ENCODE assay signal across 8 cellular contexts in genomic region chr1:34885405-34886247, GRCh38. TPM values are rescaled to one million over a fixed set of nuclear protein-coding genes. Genes with fewer than 3 reads are reported as not detected.
A peak's percentile ranks its signal among the peaks of the same experiment; 100 is the strongest.
DNase-seq lines count a peak whose midpoint lies in the region; ATAC-seq and TF ChIP-seq lines count a peak whose summit lies in the region.

No MANE protein-coding gene starts in this region.

- no peaks in the 10 kb centered on the region for H3K9me3 ChIP-seq in naive thymus-derived CD4-positive, alpha-beta T cell (ENCODE audit: control insufficient read depth in 2 of 3, low read length in 3 of 3)
- H3K9me3 ChIP-seq in testis = no peaks in the 10 kb centered on the region

- H3K27me3 Mint-ChIP-seq in naive thymus-derived CD4-positive, alpha-beta T cell = peaks cover 49 to 63% (median 56%) of the 10 kb centered on the region in 5 donors

- peaks cover 0 to 7% (median 0%) of the 10 kb centered on the region in 5 donors for H3K36me3 Mint-ChIP-seq in naive thymus-derived CD4-positive, alpha-beta T cell

- peak; percentile 84 to 86 for ATAC-seq in activated CD4-positive, CD25-positive, alpha-beta regulatory T cell treated with anti-CD3 and anti-CD28 coated beads, Interleukin-2, amount 50 U/mL, for 24 hours
- ATAC-seq in naive thymus-derived CD4-positive, alpha-beta T cell = peak; percentile 62
- ATAC-seq in HG02571 (IDR thresholded peaks at IDR 0.05; ENCODE audit: unreplicated experiment) = no peak

- TF ChIP-seq CTCF in dorsolateral prefrontal cortex (IDR thresholded peaks at IDR 0.05 in 54 of 56, conservative IDR thresholded peaks at IDR 0.05 in 2 of 56; ENCODE audit: low read depth in 1 of 56, partially characterized antibody in 56 of 56) (no peak), testis (IDR thresholded peaks at IDR 0.05) (no peak)

- no peaks in the 10 kb centered on the region for H3K4me1 ChIP-seq in naive thymus-derived CD4-positive, alpha-beta T cell (ENCODE audit: control insufficient read depth in 2 of 2, insufficient read depth in 2 of 2, low read length in 2 of 2)
- H3K4me1 ChIP-seq in testis = peaks cover 11% of the 10 kb centered on the region

- WGBS in testis, 2 donors = 1 to 2% methylated on average over 18 to 62 of the region's 80 CpGs

- peak overlapping the region in 57 of 59 donors; percentile 10 to 63 (median 38) for H3K4me3 ChIP-seq in dorsolateral prefrontal cortex
- H3K4me3 ChIP-seq in naive thymus-derived CD4-positive, alpha-beta T cell (ENCODE audit: low read length) = peak overlapping the region; percentile 25
- H3K4me3 ChIP-seq in testis = peak overlapping the region; percentile 38 to 64

- no peak for TF ChIP-seq POLR2A in testis (IDR thresholded peaks at IDR 0.05)

- H3K36me3 ChIP-seq in naive thymus-derived CD4-positive, alpha-beta T cell (ENCODE audit: control insufficient read depth in 2 of 3, insufficient read depth in 3 of 3, low read length in 3 of 3) = no peaks in the 10 kb centered on the region
- no peaks in the 10 kb centered on the region for H3K36me3 ChIP-seq in testis (ENCODE audit: low read depth, missing control alignments)

- H3K9me3 Mint-ChIP-seq in naive thymus-derived CD4-positive, alpha-beta T cell = peaks cover 0 to 8% (median 0%) of the 10 kb centered on the region in 11 donors

- DNase-seq in DMS53 (lab: John Stamatoyannopoulos, UW) (peak; percentile 87), dorsolateral prefrontal cortex (no peak), testis (peak; percentile 87), NCI-H1694 treated with DMSO at 0.1 percent for 48 hours (lab: John Stamatoyannopoulos, UW) (no peak), pons (ENCODE audit: low spot score) (no peak)
- DNase-seq in naive thymus-derived CD4-positive, alpha-beta T cell = peak in 1 of 9 donors; percentile 71

- CTCF ChIA-PET in naive thymus-derived CD4-positive, alpha-beta T cell (lab: Charles Lee) = interaction anchor here (1.4 kb wide), 1 partner anchor 19 kb away, joined by 3 read pairs; no protein-coding TSS in a partner anchor

- peaks cover 0 to 9% (median 6%) of the 10 kb centered on the region in 7 donors for H3K4me1 Mint-ChIP-seq in naive thymus-derived CD4-positive, alpha-beta T cell

- H3K27ac Mint-ChIP-seq in naive thymus-derived CD4-positive, alpha-beta T cell = no peak overlapping the region

- H3K27me3 ChIP-seq in dorsolateral prefrontal cortex (peaks cover 0 to 31% (median 11%) of the 10 kb centered on the region in 45 donors), testis (no peaks in the 10 kb centered on the region)
- peaks cover 2 to 13% of the 10 kb centered on the region in 2 donors for H3K27me3 ChIP-seq in naive thymus-derived CD4-positive, alpha-beta T cell (ENCODE audit: control insufficient read depth in 2 of 2, insufficient read depth in 2 of 2, low read length in 2 of 2)

- intact Hi-C loops in dorsolateral prefrontal cortex (cut with DNase I) = no loop called here
- intact Hi-C loops in naive thymus-derived CD4-positive, alpha-beta T cell (cut with micrococcal nuclease) = no loop called here
- intact Hi-C loops in testis (cut with DNase I; ENCODE audit: low total_unique reads) = no loop called here

- peak overlapping the region; percentile 14 to 74 (median 64) for H3K4me3 Mint-ChIP-seq in naive thymus-derived CD4-positive, alpha-beta T cell

- POLR2A ChIA-PET in naive thymus-derived CD4-positive, alpha-beta T cell (lab: Charles Lee) = interaction anchor here (0.6 to 0.7 kb wide), 2 partner anchors 187 to 1097 kb away, joined by 3 read pairs; no protein-coding TSS in a partner anchor

- peak overlapping the region in 19 of 59 donors; percentile 4 to 78 (median 45) for H3K27ac ChIP-seq in dorsolateral prefrontal cortex
- H3K27ac ChIP-seq in naive thymus-derived CD4-positive, alpha-beta T cell (ENCODE audit: low read depth, low read length) = no peak overlapping the region
- H3K27ac ChIP-seq in testis = peak overlapping the region in 1 of 2 donors; percentile 56

RNA-seq across cellular contexts. Expression of gene SMIM12, which starts 26.1 kb away (rescaled TPM):
- total RNA-seq in dorsolateral prefrontal cortex (10 to 100 TPM; 28.2 to 65.2 (median 48.3) TPM), testis (10 to 100 TPM; 25.8 to 27.1 TPM)
- 10 to 100 TPM; 29.1 to 46.4 (median 38.2) TPM for total RNA-seq in naive thymus-derived CD4-positive, alpha-beta T cell
- 10 to 100 TPM; 60.9 to 74.3 TPM for polyA plus RNA-seq in naive thymus-derived CD4-positive, alpha-beta T cell
- 52.3 TPM for polyA plus RNA-seq in testis (ENCODE audit: insufficient read depth, low read depth, low replicate concordance)

RNA-seq across cellular contexts. Expression of gene DLGAP3, which starts 43.8 kb away (rescaled TPM):
- 100 to 1,000 TPM in 107 of 120 experiments, 10 to 100 TPM in 13; 30.3 to 213 (median 129) TPM for total RNA-seq in dorsolateral prefrontal cortex
- total RNA-seq in naive thymus-derived CD4-positive, alpha-beta T cell = 1 to 10 TPM in 4 of 5 experiments, under 1 TPM in 1; 0.29 to 1.4 (median 1.2) TPM
- under 1 TPM in 1 of 2 donors, not detected in 1; 0.13 TPM for polyA plus RNA-seq in naive thymus-derived CD4-positive, alpha-beta T cell
- 10 to 100 TPM; 19.8 to 22.5 TPM for total RNA-seq in testis
- polyA plus RNA-seq in testis (ENCODE audit: insufficient read depth, low read depth, low replicate concordance) = 10.6 TPM

Comparison
In these comparisons a context has a peak if more than half of its experiments do, and no peak if none do; other contexts are left out.
1. DNase-seq: peak in DMS53 (single experiment) and testis (single experiment); none in dorsolateral prefrontal cortex (0 of 10), NCI-H1694 treated with DMSO at 0.1 percent for 48 hours (single experiment) and pons (single experiment).
2. RNA of gene DLGAP3, which starts 43.8 kb away (total RNA-seq): 30.3 to 213 TPM in dorsolateral prefrontal cortex and 19.8 to 22.5 TPM in testis; 0.29 to 1.4 TPM in naive thymus-derived CD4-positive, alpha-beta T cell; every median in the first group is over 4 times any median in the second.
3. Peak in every context shown above with its lines, with median percentiles within 50 percentile points of each other: H3K4me3 ChIP-seq.